In the genomic region with DNA sequence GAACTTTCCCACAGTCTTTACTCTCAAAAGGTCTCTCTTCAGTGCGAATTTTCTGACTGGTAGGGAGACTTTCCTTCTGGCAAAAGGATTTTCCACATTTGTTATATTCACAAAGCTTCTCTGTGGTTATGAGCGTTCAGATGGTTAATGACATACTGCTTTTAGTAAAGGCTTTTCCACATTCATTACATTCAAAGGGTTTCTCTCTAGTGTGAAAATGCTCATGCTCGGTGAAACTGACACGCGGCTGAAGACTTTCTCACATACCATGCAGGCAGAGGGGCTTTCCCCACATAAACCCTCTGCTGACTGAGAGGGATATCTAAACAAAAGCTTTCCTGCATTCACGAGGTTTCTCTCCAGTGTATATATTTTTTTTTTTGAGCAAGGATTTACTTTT, we compare ENCODE assay signal across 18 cellular contexts.
"Had no signal": no experiment of that assay in that cellular context is flagged by ENCODE, and none has a peak within 500 bp of the region (broad histone marks: within the 10 kb centered on the region; RNA-seq: fewer than 3 reads in every experiment).

No MANE protein-coding gene starts in this region.

- H3K9me3 Mint-ChIP-seq: activated naive CD8-positive, alpha-beta T cell treated with anti-CD3 and anti-CD28 coated beads, Interleukin-2, amount 10 ng/mL, durations not matched to agents 7 days and 5 days; endodermal cell; neural crest cell; type B pancreatic cell had no signal

- H3K79me2 ChIP-seq: hepatocyte had no signal

- H3K4me1 Mint-ChIP-seq: activated naive CD8-positive, alpha-beta T cell treated with anti-CD3 and anti-CD28 coated beads, Interleukin-2, amount 10 ng/mL, durations not matched to agents 7 days and 5 days; memory B cell; naive B cell; neural crest cell had no signal

- H3K9me3 ChIP-seq: mucosa of descending colon, testis had no signal

- H3K27me3 ChIP-seq: hepatocyte, testis had no signal

- H3K4me1 ChIP-seq: testis had no signal

- DNase-seq: activated CD4-positive, alpha-beta T cell treated with anti-CD3 and anti-CD28 coated beads for 1 hour; activated CD8-positive, alpha-beta memory T cell treated with anti-CD3 and anti-CD28 coated beads for 24 hours; activated CD8-positive, alpha-beta memory T cell treated with anti-CD3 and anti-CD28 coated beads, Interleukin-2, amount 50 U/mL, for 48 hours; activated naive CD8-positive, alpha-beta T cell treated with anti-CD3 and anti-CD28 coated beads, Interleukin-2, amount 10 ng/mL, durations not matched to agents 7 days and 5 days; central memory CD4-positive, alpha-beta T cell; dorsolateral prefrontal cortex; endodermal cell; foreskin fibroblast; mucosa of descending colon; naive B cell; retina; stimulated activated CD4-positive, alpha-beta T cell treated with anti-CD3 and anti-CD28 coated beads, Interleukin-2, amount 100 ng/mL, for 48 hours; testis; WERI-Rb-1 had no signal

- H3K4me3 Mint-ChIP-seq: activated naive CD8-positive, alpha-beta T cell treated with anti-CD3 and anti-CD28 coated beads, Interleukin-2, amount 10 ng/mL, durations not matched to agents 7 days and 5 days; endodermal cell; memory B cell; naive B cell; neural crest cell; type B pancreatic cell had no signal

- H3K4me2 ChIP-seq: hepatocyte had no signal

- H3K36me3 ChIP-seq: WERI-Rb-1 had no signal

- H3K4me3 ChIP-seq: dorsolateral prefrontal cortex, hepatocyte, mucosa of descending colon, testis had no signal

- H3K27ac Mint-ChIP-seq: activated naive CD8-positive, alpha-beta T cell treated with anti-CD3 and anti-CD28 coated beads, Interleukin-2, amount 10 ng/mL, durations not matched to agents 7 days and 5 days; endodermal cell; memory B cell; naive B cell; type B pancreatic cell had no signal

- ATAC-seq: mucosa of descending colon had no signal

- H2AFZ ChIP-seq: hepatocyte had no signal
